ENCODE assay signal across 8 cellular contexts in the genomic region with DNA sequence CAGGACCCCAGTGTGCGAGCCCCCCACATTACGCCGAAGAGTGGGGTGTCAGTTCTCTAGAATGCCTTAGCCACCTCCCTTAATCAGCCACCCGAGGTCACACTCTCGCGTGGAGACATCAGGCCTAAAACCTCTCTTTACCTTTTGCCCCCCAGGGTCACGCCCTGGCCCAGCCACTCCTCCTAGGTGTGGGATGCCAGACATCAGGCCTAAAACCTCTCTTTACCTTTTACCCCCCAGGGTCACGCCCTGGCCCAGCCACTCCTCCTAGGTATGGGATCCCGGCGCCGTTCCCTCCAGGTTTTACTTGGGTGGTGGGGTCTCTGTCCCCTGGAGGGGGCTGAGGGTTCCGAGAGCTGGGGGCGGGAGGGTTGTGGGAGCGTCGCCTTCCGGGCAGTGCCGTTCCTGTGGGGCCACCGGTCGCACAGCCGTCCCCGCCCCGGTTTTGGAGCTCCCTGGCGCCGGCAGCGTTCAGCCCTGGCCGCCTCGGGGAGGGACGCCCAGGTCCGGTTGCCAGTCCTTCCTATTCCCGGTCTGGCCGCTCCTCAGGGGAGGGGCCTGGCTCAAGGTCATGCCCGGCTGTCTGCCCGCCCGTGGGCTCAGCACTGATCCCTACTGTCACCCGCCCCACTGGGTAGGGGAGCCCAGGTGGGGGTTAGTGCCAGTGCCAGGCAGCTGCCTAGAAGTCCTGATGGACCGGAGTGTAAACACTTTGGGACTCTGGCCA. TPM values are rescaled to one million over a fixed set of nuclear protein-coding genes. Genes with fewer than 3 reads are reported as not detected.
DNase-seq lines count a peak whose midpoint lies in the region; ATAC-seq and TF ChIP-seq lines count a peak whose summit lies in the region.

No MANE protein-coding gene starts in this region.

- H3K36me3 Mint-ChIP-seq in activated T-helper 2 cell treated with anti-CD3 and anti-CD28 coated beads, Interferon-gamma antibody, Interleukin-2, Interleukin-4, amounts not matched to agents 10 μg/mL and 5 μg/mL and 100 μg/mL, durations not matched to agents 14 hours and 24 hours and 36 hours (ENCODE audit: low read depth), result peaks cover 4% of the 10 kb centered on the region
- peaks cover 5% of the 10 kb centered on the region for H3K36me3 Mint-ChIP-seq in osteocyte (ENCODE audit: unreplicated experiment)

- peaks cover 6% of the 10 kb centered on the region for H3K27me3 Mint-ChIP-seq in activated T-helper 2 cell treated with anti-CD3 and anti-CD28 coated beads, Interferon-gamma antibody, Interleukin-2, Interleukin-4, amounts not matched to agents 10 μg/mL and 5 μg/mL and 100 μg/mL, durations not matched to agents 14 hours and 24 hours and 36 hours (ENCODE audit: low read depth)
- H3K27me3 Mint-ChIP-seq in osteocyte (ENCODE audit: unreplicated experiment), result peaks cover 7% of the 10 kb centered on the region

- DNase-seq in NCI-H146 (lab: John Stamatoyannopoulos, UW) (peak; percentile 2), NCI-H146 treated with DMSO at 0.1 percent for 48 hours (lab: John Stamatoyannopoulos, UW; ENCODE audit: unreplicated experiment) (no peak), Right ventricle myocardium inferior (ENCODE audit: missing footprints) (peak; percentile 76), osteocyte (ENCODE audit: extremely low spot score, unreplicated experiment) (peak; percentile 87), GM19238 (ENCODE audit: insufficient read length, low spot score) (no peak), NCI-H1694 (lab: John Stamatoyannopoulos, UW) (no peak)
- no peak for DNase-seq in activated T-helper 2 cell treated with anti-CD3 and anti-CD28 coated beads, Interferon-gamma antibody, Interleukin-2, Interleukin-4, amounts not matched to agents 10 μg/mL and 5 μg/mL and 100 μg/mL, durations not matched to agents 14 hours and 24 hours and 36 hours (ENCODE audit: low spot score)

- no peak for TF ChIP-seq CTCF in osteocyte (IDR thresholded peaks at IDR 0.05)

- H3K4me3 Mint-ChIP-seq in activated T-helper 2 cell treated with anti-CD3 and anti-CD28 coated beads, Interferon-gamma antibody, Interleukin-2, Interleukin-4, amounts not matched to agents 10 μg/mL and 5 μg/mL and 100 μg/mL, durations not matched to agents 14 hours and 24 hours and 36 hours (ENCODE audit: low read depth), result peak overlapping the region; percentile 84
- H3K4me3 Mint-ChIP-seq in osteocyte (ENCODE audit: unreplicated experiment), result peak overlapping the region; percentile 79

- intact Hi-C loops in activated T-helper 2 cell treated with anti-CD3 and anti-CD28 coated beads, Interferon-gamma antibody, Interleukin-2, Interleukin-4, amounts not matched to agents 10 μg/mL and 5 μg/mL and 100 μg/mL, durations not matched to agents 14 hours and 24 hours and 36 hours (cut with micrococcal nuclease), result no loop called here
- intact Hi-C loops in Right ventricle myocardium inferior (cut with DNase I), result loop anchor here (1.0 kb wide), 1 partner anchor 389 kb away; no protein-coding TSS in a partner anchor

- H3K9me3 Mint-ChIP-seq in activated T-helper 2 cell treated with anti-CD3 and anti-CD28 coated beads, Interferon-gamma antibody, Interleukin-2, Interleukin-4, amounts not matched to agents 10 μg/mL and 5 μg/mL and 100 μg/mL, durations not matched to agents 14 hours and 24 hours and 36 hours, result no peaks in the 10 kb centered on the region
- no peaks in the 10 kb centered on the region for H3K9me3 Mint-ChIP-seq in osteocyte (ENCODE audit: unreplicated experiment)

- H3K4me1 Mint-ChIP-seq in activated T-helper 2 cell treated with anti-CD3 and anti-CD28 coated beads, Interferon-gamma antibody, Interleukin-2, Interleukin-4, amounts not matched to agents 10 μg/mL and 5 μg/mL and 100 μg/mL, durations not matched to agents 14 hours and 24 hours and 36 hours (ENCODE audit: low read depth), result peaks cover 10% of the 10 kb centered on the region
- peaks cover 13% of the 10 kb centered on the region for H3K4me1 Mint-ChIP-seq in osteocyte (ENCODE audit: unreplicated experiment)

- peak; percentile 17 for ATAC-seq in HG03460 (IDR thresholded peaks at IDR 0.05; ENCODE audit: unreplicated experiment)
- peak; percentile 78 for ATAC-seq in Right ventricle myocardium inferior

- H3K27ac Mint-ChIP-seq in activated T-helper 2 cell treated with anti-CD3 and anti-CD28 coated beads, Interferon-gamma antibody, Interleukin-2, Interleukin-4, amounts not matched to agents 10 μg/mL and 5 μg/mL and 100 μg/mL, durations not matched to agents 14 hours and 24 hours and 36 hours, result peak overlapping the region; percentile 22
- peak overlapping the region; percentile 27 for H3K27ac Mint-ChIP-seq in osteocyte (ENCODE audit: unreplicated experiment)

RNA-seq across cellular contexts. Expression of gene VPS13D, which starts 0.9 kb away (rescaled TPM):
- 28.6 and 32.1 TPM in 2 replicates for total RNA-seq in activated T-helper 2 cell treated with anti-CD3 and anti-CD28 coated beads, Interferon-gamma antibody, Interleukin-2, Interleukin-4, amounts not matched to agents 10 μg/mL and 5 μg/mL and 100 μg/mL, durations not matched to agents 14 hours and 24 hours and 36 hours
- total RNA-seq in Right ventricle myocardium inferior (105 TPM), osteocyte (41.1 and 45.3 TPM in 2 replicates)

Comparison
In these comparisons a context has a peak if more than half of its experiments do, and no peak if none do; other contexts are left out.
1. DNase-seq: peak in NCI-H146 (single experiment), Right ventricle myocardium inferior (single experiment) and osteocyte (single experiment); none in NCI-H146 treated with DMSO at 0.1 percent for 48 hours (single experiment), activated T-helper 2 cell treated with anti-CD3 and anti-CD28 coated beads, Interferon-gamma antibody, Interleukin-2, Interleukin-4, amounts not matched to agents 10 μg/mL and 5 μg/mL and 100 μg/mL, durations not matched to agents 14 hours and 24 hours and 36 hours (single experiment), GM19238 (single experiment) and NCI-H1694 (single experiment).